ENCODE assay signal across 10 cellular contexts in the genomic region with DNA sequence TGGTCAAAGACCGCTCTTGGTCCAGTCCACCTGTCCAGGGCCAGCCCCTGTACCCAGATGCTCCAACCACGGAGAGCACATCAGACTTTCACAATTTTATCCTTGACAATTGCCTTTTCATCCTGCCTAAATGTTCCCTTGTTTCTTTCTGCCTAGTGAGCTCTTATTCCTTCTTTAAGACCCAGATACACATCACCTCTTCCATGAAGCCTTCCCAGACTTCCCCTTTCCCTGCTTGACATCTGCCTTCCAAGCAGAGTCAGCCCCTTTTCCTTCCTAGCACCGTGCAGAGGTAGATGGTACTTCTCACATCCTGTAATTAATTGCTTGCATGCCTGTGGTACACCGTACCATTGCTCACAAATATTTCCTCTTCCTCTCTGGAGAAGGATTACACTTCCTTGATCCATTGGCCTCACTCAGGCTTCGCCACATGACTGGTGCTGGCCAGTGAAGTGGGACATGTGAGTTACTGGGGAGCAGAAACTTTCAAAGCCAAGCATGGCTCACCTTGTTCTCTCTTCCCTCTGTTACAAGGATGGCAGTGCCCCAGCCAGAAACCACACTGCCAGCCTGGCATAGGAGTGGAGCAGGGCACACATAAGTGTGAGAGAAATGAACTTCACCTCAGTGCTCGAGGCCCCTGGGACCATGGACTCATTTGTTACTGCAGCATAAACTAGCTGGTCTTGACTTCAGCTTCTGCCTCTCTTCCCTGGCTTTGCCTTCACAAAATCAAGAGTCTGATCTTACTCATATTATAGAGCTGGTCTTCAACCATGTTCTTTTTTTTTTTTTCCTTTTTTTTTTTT. TPM values are rescaled to one million over a fixed set of nuclear protein-coding genes. Genes with fewer than 3 reads are reported as not detected.
DNase-seq lines count a peak whose midpoint lies in the region; ATAC-seq, FAIRE-seq and TF ChIP-seq lines count a peak whose summit lies in the region.
"Had no signal": no experiment of that assay in that cellular context is flagged by ENCODE, and none has a peak within 500 bp of the region (broad histone marks: within the 10 kb centered on the region; RNA-seq: fewer than 3 reads in every experiment).

No MANE protein-coding gene starts in this region.

- TF ChIP-seq RAD21 in H1 (IDR thresholded peaks at IDR 0.05 in 1 of 2, conservative IDR thresholded peaks at IDR 0.05 in 1 of 2; ENCODE audit: low read depth in 2 of 2, low read length in 2 of 2): no peak

- no peak overlapping the region for H2BK120ac ChIP-seq in H1 (replicated peaks; ENCODE audit: low read depth, low read length)

- intact Hi-C loops in adrenal gland (cut with DNase I): no loop called here

- H4K20me1 ChIP-seq in H1 (replicated peaks in 1 of 2; ENCODE audit: control insufficient read depth in 1 of 2, insufficient read depth in 2 of 2, low read length in 2 of 2): no peaks in the 10 kb centered on the region

- no peak overlapping the region for H4K8ac ChIP-seq in H1 (ENCODE audit: extremely low read depth, insufficient read depth, low read length)

- peak overlapping the region; percentile 2 for H2BK12ac ChIP-seq in H1 (ENCODE audit: low read depth, low read length)

- peak; percentile 11 for DNase-seq in NOMO-1 treated with DMSO at 0.1 percent for 48 hours (lab: John Stamatoyannopoulos, UW; ENCODE audit: unreplicated experiment)
- no peak for DNase-seq in NOMO-1 treated with dmso at 0.1 percent for 144 hours (lab: John Stamatoyannopoulos, UW; ENCODE audit: unreplicated experiment)
- DNase-seq in RKO (ENCODE audit: low spot score): peak; percentile 28
- no peak for DNase-seq in H1 (ENCODE audit: low read depth in 1 of 2, low spot score in 2 of 2)
- peak; percentile 95 for DNase-seq in renal cortical epithelial cell (ENCODE audit: low read depth)
- DNase-seq in GM19238 (ENCODE audit: insufficient read length, low spot score): no peak
- DNase-seq in adrenal gland: no peak
- DNase-seq: activated CD4-positive, alpha-beta T cell treated with anti-CD3 and anti-CD28 coated beads, Interleukin-2, amount 50 U/mL, for 4 hours had no signal

- H3K9ac ChIP-seq in H1 (replicated peaks in 1 of 4; ENCODE audit: extremely low read depth in 1 of 4, low read depth in 3 of 4, low read length in 3 of 4): no peak overlapping the region

- H3K27ac ChIP-seq in H1 (ENCODE audit: low read depth, low read length) (no peak overlapping the region), adrenal gland (peak overlapping the region in 1 of 5 donors; percentile 59)

- CTCF ChIA-PET in H1 (lab: Charles Lee; ENCODE audit: partially characterized antibody): interaction anchor here (0.6 to 6.1 kb wide), 10 partner anchors 9 to 139 kb away, joined by 3 to 61 read pairs (median 6); partner anchors contain the start of gene SOST

- H4K5ac ChIP-seq in H1 (ENCODE audit: insufficient read length, low read depth, low read length): no peak overlapping the region

- 0 out of 2 replicates have a peak overlapping the region, but pooled peaks have one; percentile 14 for H2AFZ ChIP-seq in H1 (ENCODE audit: low read length)

- ATAC-seq in GM21723 (IDR thresholded peaks at IDR 0.05; ENCODE audit: unreplicated experiment): no peak

- H2BK20ac ChIP-seq in H1 (ENCODE audit: low read length): no peak overlapping the region

- H3K4me1 ChIP-seq in H1 (replicated peaks in 1 of 4; ENCODE audit: control insufficient read depth in 3 of 4, insufficient read depth in 4 of 4, low read length in 3 of 4): peaks cover 0 to 2% (median 0%) of the 10 kb centered on the region in 4 experiments; a peak in 2 of 7 replicates
- H3K4me1 ChIP-seq in adrenal gland (replicated peaks in 1 of 2): peaks cover 0 to 15% of the 10 kb centered on the region in 2 donors

- TF ChIP-seq POLR2A in H1 (IDR thresholded peaks at IDR 0.05; ENCODE audit: control extremely low read depth in 1 of 2, low read depth in 2 of 2, low read length in 2 of 2): no peak
- no peak for TF ChIP-seq POLR2A in adrenal gland (IDR thresholded peaks at IDR 0.05)

- no peak overlapping the region for H3K56ac ChIP-seq in H1 (replicated peaks; ENCODE audit: insufficient read length, low read depth, low read length)

- H3K23me2 ChIP-seq in H1 (ENCODE audit: low read depth, low read length): peaks cover 5% of the 10 kb centered on the region; the same call in 1 of the 2 replicates

- peak overlapping the region; percentile 84 for H2BK15ac ChIP-seq in H1 (ENCODE audit: low read length)

- no peak overlapping the region for H3K18ac ChIP-seq in H1 (ENCODE audit: extremely low read depth, low read length)

- FAIRE-seq in H1 (lab: Jason Lieb, UNC): no peak

- H3K27me3 ChIP-seq in H1 (replicated peaks in 1 of 4; ENCODE audit: control insufficient read depth in 3 of 4, extremely low read depth in 1 of 4, insufficient read depth in 3 of 4, low read length in 3 of 4) (peaks cover 10 to 28% (median 24%) of the 10 kb centered on the region in 4 experiments), adrenal gland (no peaks in the 10 kb centered on the region)

- no peak for TF ChIP-seq EP300 in H1 (IDR thresholded peaks at IDR 0.05; ENCODE audit: borderline replicate concordance in 1 of 2, low read depth in 2 of 2, low read length in 2 of 2)

- POLR2A ChIA-PET in H1 (lab: Charles Lee; ENCODE audit: partially characterized antibody): interaction anchor here (0.9 to 1.4 kb wide), 5 partner anchors 16 to 52 kb away, joined by 3 to 4 read pairs (median 3); no protein-coding TSS in a partner anchor

- 78% methylated on average over 6 of the region's 6 CpGs; no CpG with 5 or more reads in 1 of the 2 experiments for WGBS in H1 (ENCODE audit: extremely low coverage in 1 of 2, insufficient coverage in 1 of 2, insufficient read length in 1 of 2, insufficient replicate concordance in 2 of 2, low coverage in 1 of 2, low lambda C conversion rate in 2 of 2, missing lambda C conversion rate in 1 of 2), 2 experiments
- WGBS in adrenal gland, 4 donors: 68 to 76% (median 74%) methylated on average over 6 of the region's 6 CpGs

- H3K4me3 ChIP-seq in H1 (ENCODE audit: extremely low read depth in 1 of 4, insufficient read depth in 2 of 4, low read depth in 3 of 4, low read length in 4 of 4) (peak overlapping the region in 2 of 4 experiments; percentile 52 to 72; a peak in 4 of 8 replicates), adrenal gland (no peak overlapping the region)

- H3K36me3 ChIP-seq in H1 (ENCODE audit: control insufficient read depth in 2 of 4, insufficient read depth in 4 of 4, low read length in 3 of 4) (no peaks in the 10 kb centered on the region), adrenal gland (replicated peaks in 1 of 2) (no peaks in the 10 kb centered on the region)

- no peak overlapping the region for H4K91ac ChIP-seq in H1 (replicated peaks; ENCODE audit: insufficient read length, low read length)

- no peak overlapping the region for H3K23ac ChIP-seq in H1 (ENCODE audit: insufficient read length)

- H3K9me3 ChIP-seq in H1 (ENCODE audit: insufficient read depth in 2 of 2, low read depth in 1 of 2, low read length in 1 of 2) (no peaks in the 10 kb centered on the region), adrenal gland (replicated peaks in 1 of 3) (no peaks in the 10 kb centered on the region)

- no peak overlapping the region for H2BK5ac ChIP-seq in H1 (ENCODE audit: low read depth, low read length)

- no peak overlapping the region for H3K14ac ChIP-seq in H1 (ENCODE audit: insufficient read length)

- no peaks in the 10 kb centered on the region for H3K79me1 ChIP-seq in H1 (ENCODE audit: low read depth, low read length)

- no peaks in the 10 kb centered on the region for H3K79me2 ChIP-seq in H1 (ENCODE audit: control insufficient read depth in 1 of 2, insufficient read depth in 2 of 2, low read length in 2 of 2)

- H2AK5ac ChIP-seq in H1 (ENCODE audit: low read depth, low read length): no peak overlapping the region

- TF ChIP-seq CTCF in H1 (IDR thresholded peaks at IDR 0.05; ENCODE audit: control extremely low read depth in 1 of 3, insufficient read depth in 1 of 3, low read depth in 1 of 3, low read length in 3 of 3) (no peak), adrenal gland (IDR thresholded peaks at IDR 0.05) (no peak)

- H3K4ac ChIP-seq in H1 (replicated peaks; ENCODE audit: insufficient read length, low read depth, low read length): no peak overlapping the region

- H3K4me2 ChIP-seq in H1 (ENCODE audit: insufficient read depth in 1 of 2, low read depth in 2 of 2, low read length in 2 of 2): peak overlapping the region; percentile 73 to 85

TF ChIP-seq in H1, 55 proteins besides CTCF, POLR2A, EP300 and RAD21 (continues in another document):
- TF ChIP-seq ATF3 (IDR thresholded peaks at IDR 0.05; ENCODE audit: insufficient read depth, low read depth, low read length) (no peak), KDM5A (IDR thresholded peaks at IDR 0.05; ENCODE audit: low read length) (no peak), CBX5 (IDR thresholded peaks at IDR 0.05; ENCODE audit: low read depth, low read length) (no peak)

RNA-seq across cellular contexts. Expression of gene SOST, which starts 44.0 kb away (rescaled TPM):
- total RNA-seq in H1 (2021; fragmentation: NEBNext Ultra II Directional; extraction: Animal tissue kit (Norgen Biotek cat#: 25700)): not detected in 2 replicates
- polyA plus RNA-seq in H1 (2011; rRNA removed) (0.08 and 0.25 TPM in 2 replicates), adrenal gland (not detected)
- 0.19 TPM for polyA plus RNA-seq in H1 (2011; cell fraction: cytosol; rRNA removed)
- 0.14 TPM for polyA plus RNA-seq in H1 (2011; cell fraction: nucleus; rRNA removed)
- polyA plus RNA-seq in H1 (2012, experiment 1 of 2): 0.12 to 0.27 TPM (median 0.15 TPM) in 4 replicates
- polyA plus RNA-seq in H1 (2012, experiment 2 of 2): 0.21 TPM
- polyA plus RNA-seq in H1 (2013, experiment 1 of 2): 0.08 TPM
- 0.09 TPM for polyA plus RNA-seq in H1 (2013, experiment 2 of 2)
- polyA minus RNA-seq in H1 (2011; rRNA and poly(A)+ RNA removed): not detected in 2 replicates
- not detected for polyA minus RNA-seq in H1 (2011; cell fraction: cytosol; rRNA and poly(A)+ RNA removed)
- polyA minus RNA-seq in H1 (2011; cell fraction: nucleus; rRNA and poly(A)+ RNA removed): not detected
- total RNA-seq in renal cortical epithelial cell (not detected in 2 replicates), adrenal gland (not detected)
- total RNA-seq: A673 had no signal

RNA-seq across cellular contexts. Expression of gene MEOX1, which starts 52.8 kb away (rescaled TPM):
- not detected in 2 replicates for total RNA-seq in H1 (2021; fragmentation: NEBNext Ultra II Directional; extraction: Animal tissue kit (Norgen Biotek cat#: 25700))
- polyA plus RNA-seq in H1 (2011; rRNA removed) (0.03 TPM in 1 of 2 replicates, not detected in the other), adrenal gland (1 to 10 TPM in 1 of 3 donors, under 1 TPM in 2; 0.16 to 6.6 (median 0.72) TPM)
- not detected for polyA plus RNA-seq in H1 (2011; cell fraction: cytosol; rRNA removed)
- 0.07 TPM for polyA plus RNA-seq in H1 (2011; cell fraction: nucleus; rRNA removed)
- polyA plus RNA-seq in H1 (2012, experiment 1 of 2): 0.11 to 0.12 TPM in 2 of 4 replicates, not detected in the others
- not detected for polyA plus RNA-seq in H1 (2012, experiment 2 of 2)
- polyA plus RNA-seq in H1 (2013, experiment 1 of 2): 0.04 TPM
- polyA plus RNA-seq in H1 (2013, experiment 2 of 2): 0.11 TPM
- polyA minus RNA-seq in H1 (2011; rRNA and poly(A)+ RNA removed): not detected in 2 replicates
- polyA minus RNA-seq in H1 (2011; cell fraction: cytosol; rRNA and poly(A)+ RNA removed): not detected
- polyA minus RNA-seq in H1 (2011; cell fraction: nucleus; rRNA and poly(A)+ RNA removed): 0.20 TPM
- total RNA-seq in renal cortical epithelial cell (11.1 TPM in 1 of 2 replicates, not detected in the other), adrenal gland (under 1 TPM in 6 of 8 donors, not detected in 2; 0.11 to 0.87 (median 0.40) TPM)

Comparison
In these comparisons a context has a peak if more than half of its experiments do, and no peak if none do; other contexts are left out.
1. DNase-seq: peak in NOMO-1 treated with DMSO at 0.1 percent for 48 hours (single experiment), RKO (single experiment) and renal cortical epithelial cell (single experiment); none in NOMO-1 treated with dmso at 0.1 percent for 144 hours (single experiment), H1 (0 of 2), GM19238 (single experiment) and adrenal gland (0 of 7).